Comparison of ENCODE assay signal across 14 cellular contexts in the genomic region with DNA sequence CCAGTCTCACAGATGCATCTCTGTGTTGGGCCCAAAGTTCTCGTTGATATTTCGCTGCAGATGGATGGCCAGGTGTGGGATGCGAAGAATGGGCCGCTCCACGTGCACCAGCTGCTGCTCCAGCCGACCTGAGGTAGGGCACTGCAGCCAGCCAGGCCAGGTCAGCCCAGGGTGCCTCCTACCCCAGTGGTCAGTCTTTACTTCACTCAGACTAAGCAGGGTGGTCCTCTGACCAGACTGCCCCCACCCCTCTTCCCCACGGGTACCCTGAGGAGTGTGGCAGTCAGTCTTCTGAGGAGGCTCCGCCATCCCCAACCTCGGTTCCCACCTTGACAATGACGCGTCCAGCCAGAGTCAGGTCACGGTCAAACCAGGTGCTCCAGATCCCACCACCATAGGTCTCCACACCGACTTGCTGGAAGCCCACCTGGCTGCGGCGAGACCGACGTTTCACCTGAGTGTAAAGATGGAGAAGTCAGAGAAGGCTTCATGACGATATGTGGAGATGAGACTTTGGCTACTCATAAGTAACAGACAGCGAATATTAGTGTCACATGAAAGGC. TPM values are rescaled to one million over a fixed set of nuclear protein-coding genes. Genes with fewer than 3 reads are reported as not detected.
DNase-seq lines count a peak whose midpoint lies in the region; ATAC-seq and TF ChIP-seq lines count a peak whose summit lies in the region.
"Had no signal": no experiment of that assay in that cellular context is flagged by ENCODE, and none has a peak within 500 bp of the region (broad histone marks: within the 10 kb centered on the region; RNA-seq: fewer than 3 reads in every experiment).

No MANE protein-coding gene starts in this region.

- H4K20me1 ChIP-seq in mammary epithelial cell (ENCODE audit: insufficient read depth, low read length) = no peaks in the 10 kb centered on the region

- ATAC-seq in HG02852 (IDR thresholded peaks at IDR 0.05; ENCODE audit: unreplicated experiment) = no peak

- peak overlapping the region; percentile 34 for H3K4me3 Mint-ChIP-seq in T-helper 1 cell treated with Interleukin-12 subunit alpha and Interleukin-12 subunit beta and Interleukin-4 antibody, amounts not matched to agents 30 μg/mL and 1 μg/mL, for 36 hours
- H3K4me3 Mint-ChIP-seq in IgD-negative memory B cell (peak overlapping the region; percentile 63 to 95 (median 93)), nephron progenitor cell (peak overlapping the region; percentile 93), CD14-positive monocyte (no peak overlapping the region)

- intact Hi-C loops in mammary epithelial cell (cut with micrococcal nuclease) = loop anchor here (5.0 kb wide), 1 partner anchor 301 kb away; no protein-coding TSS in a partner anchor
- intact Hi-C loops in CD14-positive monocyte (cut with micrococcal nuclease) = loop anchor here (2.0 to 5.0 kb wide), 6 partner anchors 89 to 224 kb away; partner anchors contain the start of genes DNAJB2 (in 2 of the 2), GMPPA (in 2 of the 2), CHPF (in 1 of the 2) and NHEJ1 (in 1 of the 2)

- CTCF ChIA-PET in mammary epithelial cell (lab: Charles Lee; ENCODE audit: low non-redundant PET) = no interaction called here

- BruUV-seq in mammary epithelial cell (replicated peaks; lab: Mats Ljungman, UMichigan) = TSS peak; percentile 28

- no peaks in the 10 kb centered on the region for H3K9me3 ChIP-seq in mammary epithelial cell (replicated peaks; ENCODE audit: insufficient read depth, low read length)
- H3K9me3 ChIP-seq: adrenal gland, testis had no signal

- no peaks in the 10 kb centered on the region for H3K9me3 Mint-ChIP-seq in T-helper 1 cell treated with Interleukin-12 subunit alpha and Interleukin-12 subunit beta and Interleukin-4 antibody, amounts not matched to agents 30 μg/mL and 1 μg/mL, for 36 hours
- H3K9me3 Mint-ChIP-seq in IgD-negative memory B cell (peaks cover 0 to under 1% (median 0%) of the 10 kb centered on the region in 3 donors), nephron progenitor cell (peaks cover 9% of the 10 kb centered on the region), CD14-positive monocyte (peaks cover 0 to 3% (median 0%) of the 10 kb centered on the region in 7 donors)

- no peak overlapping the region for H3K27ac ChIP-seq in mammary epithelial cell (ENCODE audit: insufficient read depth, low read depth, low read length)

- peaks cover 8% of the 10 kb centered on the region for H3K36me3 ChIP-seq in mammary epithelial cell (ENCODE audit: insufficient read depth, low read length)

- H3K27me3 ChIP-seq in mammary epithelial cell (ENCODE audit: insufficient read depth, low read length) = no peaks in the 10 kb centered on the region
- H3K27me3 ChIP-seq: adrenal gland, testis had no signal

- H3K4me1 Mint-ChIP-seq in T-helper 1 cell treated with Interleukin-12 subunit alpha and Interleukin-12 subunit beta and Interleukin-4 antibody, amounts not matched to agents 30 μg/mL and 1 μg/mL, for 36 hours (ENCODE audit: low read depth) = peaks cover 12% of the 10 kb centered on the region
- H3K4me1 Mint-ChIP-seq in IgD-negative memory B cell (peaks cover 9 to 13% (median 11%) of the 10 kb centered on the region in 3 donors), nephron progenitor cell (peaks cover 21% of the 10 kb centered on the region), CD14-positive monocyte (peaks cover 21% of the 10 kb centered on the region)

- DNase-seq in T-helper 1 cell (no peak), mammary epithelial cell (no peak), nephron progenitor cell (no peak), CD14-positive monocyte (ENCODE audit: low spot score) (no peak)
- DNase-seq in stimulated activated CD4-positive, alpha-beta T cell treated with anti-CD3 and anti-CD28 coated beads, Interleukin-4, amount 100 ng/mL, for 1 hour = no peak
- DNase-seq: effector CD8-positive, alpha-beta T cell; SIG-M5; testis had no signal

- no peak overlapping the region for H3K4me2 ChIP-seq in mammary epithelial cell (ENCODE audit: insufficient read depth, low read depth, low read length)

- H3K4me1 ChIP-seq in mammary epithelial cell (ENCODE audit: insufficient read depth, low read length) = peaks cover 15% of the 10 kb centered on the region

- H3K79me2 ChIP-seq in mammary epithelial cell (ENCODE audit: insufficient read depth, low read length) = peaks cover 11% of the 10 kb centered on the region

- 98% methylated on average over 13 of the region's 19 CpGs for WGBS in mammary epithelial cell (ENCODE audit: low coverage, missing lambda C conversion rate)

- peaks cover 36% of the 10 kb centered on the region for H3K36me3 Mint-ChIP-seq in T-helper 1 cell treated with Interleukin-12 subunit alpha and Interleukin-12 subunit beta and Interleukin-4 antibody, amounts not matched to agents 30 μg/mL and 1 μg/mL, for 36 hours (ENCODE audit: low read depth)
- H3K36me3 Mint-ChIP-seq in IgD-negative memory B cell (peaks cover 7% of the 10 kb centered on the region), nephron progenitor cell (ENCODE audit: low read depth) (peaks cover 38% of the 10 kb centered on the region), CD14-positive monocyte (peaks cover 52 to 53% of the 10 kb centered on the region in 2 donors)

- peaks cover 1% of the 10 kb centered on the region for H3K27me3 Mint-ChIP-seq in T-helper 1 cell treated with Interleukin-12 subunit alpha and Interleukin-12 subunit beta and Interleukin-4 antibody, amounts not matched to agents 30 μg/mL and 1 μg/mL, for 36 hours (ENCODE audit: low read depth)
- no peaks in the 10 kb centered on the region for H3K27me3 Mint-ChIP-seq in IgD-negative memory B cell
- peaks cover 15% of the 10 kb centered on the region for H3K27me3 Mint-ChIP-seq in nephron progenitor cell (ENCODE audit: low read depth, poor library complexity)
- peaks cover 0 to 9% (median 2%) of the 10 kb centered on the region in 3 donors for H3K27me3 Mint-ChIP-seq in CD14-positive monocyte (ENCODE audit: low read depth in 3 of 3)

- H3K27ac Mint-ChIP-seq in T-helper 1 cell treated with Interleukin-12 subunit alpha and Interleukin-12 subunit beta and Interleukin-4 antibody, amounts not matched to agents 30 μg/mL and 1 μg/mL, for 36 hours = no peak overlapping the region
- peak overlapping the region in 1 of 3 donors; percentile 94 for H3K27ac Mint-ChIP-seq in IgD-negative memory B cell
- no peak overlapping the region for H3K27ac Mint-ChIP-seq in nephron progenitor cell
- H3K27ac Mint-ChIP-seq in CD14-positive monocyte = no peak overlapping the region

- no peak overlapping the region for H3K9ac ChIP-seq in mammary epithelial cell (ENCODE audit: insufficient read depth, low read length)

- no peak overlapping the region for H2AFZ ChIP-seq in mammary epithelial cell (ENCODE audit: low read depth, low read length)

- dilution Hi-C loops in mammary epithelial cell (cut with HindIII; ENCODE audit: low sequenced_read_pairs) = no loop called here

- H3K4me3 ChIP-seq in mammary epithelial cell (replicated peaks in 1 of 3; ENCODE audit: insufficient read depth in 1 of 3, low read depth in 2 of 3, low read length in 3 of 3) = no peak overlapping the region

- in situ Hi-C loops in mammary epithelial cell (cut with MboI; ENCODE audit: low sequenced_read_pairs in 2 of 2) = no loop called here

- TF ChIP-seq CTCF in mammary epithelial cell (conservative IDR thresholded peaks at IDR 0.05 in 1 of 2, IDR thresholded peaks at IDR 0.05 in 1 of 2; ENCODE audit: extremely low read depth in 1 of 2, insufficient read depth in 1 of 2, low read depth in 1 of 2, low read length in 2 of 2) = no peak
- TF ChIP-seq CTCF in nephron progenitor cell (IDR thresholded peaks at IDR 0.05) = no peak
- TF ChIP-seq CTCF in CD14-positive monocyte (IDR thresholded peaks at IDR 0.05) = no peak

RNA-seq across cellular contexts. Expression of gene DNPEP, which starts 1.7 kb away (rescaled TPM):
- 49.9 TPM for polyA plus RNA-seq in IgD-negative memory B cell
- total RNA-seq in mammary epithelial cell = 10 to 100 TPM; 49.5 to 58.5 TPM
- polyA plus RNA-seq in mammary epithelial cell = 56.4 TPM
- polyA minus RNA-seq in mammary epithelial cell = 123 TPM
- 10 to 100 TPM; 51.6 to 60.6 TPM for polyA plus RNA-seq in CD14-positive monocyte

RNA-seq across cellular contexts. Expression of gene DES, which starts 32.1 kb away (rescaled TPM):
- not detected for polyA plus RNA-seq in IgD-negative memory B cell
- total RNA-seq in mammary epithelial cell = under 1 TPM in 1 of 2 donors, not detected in 1; 0.33 TPM
- 0.07 TPM for polyA plus RNA-seq in mammary epithelial cell
- not detected for polyA minus RNA-seq in mammary epithelial cell
- polyA plus RNA-seq in CD14-positive monocyte = 1 to 10 TPM; 2.4 TPM

RNA-seq across cellular contexts. Expression of gene SPEG, which starts 48.6 kb away (rescaled TPM):
- polyA plus RNA-seq in IgD-negative memory B cell (not detected), mammary epithelial cell (33.4 TPM), CD14-positive monocyte (not detected)
- 10 to 100 TPM; 47.2 to 77.6 TPM for total RNA-seq in mammary epithelial cell
- 34.6 TPM for polyA minus RNA-seq in mammary epithelial cell

RNA-seq across cellular contexts. Expression of gene RESP18, which starts 53.5 kb away (rescaled TPM):
- polyA plus RNA-seq in IgD-negative memory B cell (not detected), mammary epithelial cell (not detected), CD14-positive monocyte (not detected)
- total RNA-seq in mammary epithelial cell = not detected
- not detected for polyA minus RNA-seq in mammary epithelial cell
- total RNA-seq: adrenal gland, liver, renal cortical epithelial cell had no signal
- polyA plus RNA-seq: adrenal gland, liver had no signal

Comparison
In these comparisons a context has a peak if more than half of its experiments do, and no peak if none do; other contexts are left out.
1. H3K4me3 Mint-ChIP-seq: peak in T-helper 1 cell treated with Interleukin-12 subunit alpha and Interleukin-12 subunit beta and Interleukin-4 antibody, amounts not matched to agents 30 μg/mL and 1 μg/mL, for 36 hours (single experiment), IgD-negative memory B cell (4 of 4) and nephron progenitor cell (single experiment); none in CD14-positive monocyte (0 of 2).
2. RNA of gene SPEG, which starts 48.6 kb away (polyA plus RNA-seq): 33.4 TPM in mammary epithelial cell (single experiment); not detected in CD14-positive monocyte and not detected in IgD-negative memory B cell (single experiment); every median in the first group is over 10 times any median in the second.